Comparison of ENCODE assay signal across 1 cellular context in genomic region chr10:95475827-95476481, GRCh38.
A peak's percentile ranks its signal among the peaks of the same experiment; 100 is the strongest.
TF ChIP-seq lines count a peak whose summit lies in the region.

No MANE protein-coding gene starts in this region.

TF ChIP-seq in HepG2, 621 proteins besides CTCF, POLR2A, EP300 and RAD21 (continued from another document and continues in another):
- TF ChIP-seq ZNF563 (CRISPR knock-in tag; IDR thresholded peaks at IDR 0.05) (no peak), YEATS2 (CRISPR knock-in tag; IDR thresholded peaks at IDR 0.05; ENCODE audit: borderline replicate concordance) (no peak), ETV6 (CRISPR knock-in tag; conservative IDR thresholded peaks at IDR 0.05) (no peak), TGIF2 (CRISPR knock-in tag; IDR thresholded peaks at IDR 0.05) (no peak), NFRKB (IDR thresholded peaks at IDR 0.05) (no peak), ZNF670 (CRISPR knock-in tag; IDR thresholded peaks at IDR 0.05; ENCODE audit: borderline replicate concordance) (no peak), MEIS1 (CRISPR knock-in tag; IDR thresholded peaks at IDR 0.05; ENCODE audit: borderline replicate concordance) (peak; percentile 32; the same call in 1 of the 2 replicates), ZNF747 (CRISPR knock-in tag; IDR thresholded peaks at IDR 0.05; ENCODE audit: borderline replicate concordance) (no peak), ZNF331 (CRISPR knock-in tag; IDR thresholded peaks at IDR 0.05) (peak; percentile 74), CEBPB (IDR thresholded peaks at IDR 0.05; ENCODE audit: borderline replicate concordance, low read depth, low read length) (no peak), CBX5 (CRISPR knock-in tag; IDR thresholded peaks at IDR 0.05; ENCODE audit: borderline replicate concordance) (peak; percentile 71; the same call in 1 of the 2 replicates), NFATC3 (CRISPR knock-in tag; IDR thresholded peaks at IDR 0.05) (no peak), ATF7-NPFF (CRISPR knock-in tag; IDR thresholded peaks at IDR 0.05; ENCODE audit: low read depth) (no peak), MBNL3 (CRISPR knock-in tag; conservative IDR thresholded peaks at IDR 0.05) (no peak), ZNF30 (CRISPR knock-in tag; IDR thresholded peaks at IDR 0.05) (no peak), ZNF790 (CRISPR knock-in tag; IDR thresholded peaks at IDR 0.05; ENCODE audit: borderline replicate concordance) (no peak), KLF12 (CRISPR knock-in tag; IDR thresholded peaks at IDR 0.05; ENCODE audit: borderline replicate concordance) (no peak), ZNF660 (CRISPR knock-in tag; IDR thresholded peaks at IDR 0.05; ENCODE audit: borderline replicate concordance, low read depth) (no peak), HOXA3 (CRISPR knock-in tag; IDR thresholded peaks at IDR 0.05) (peak; percentile 71), ZNF512B (CRISPR knock-in tag; IDR thresholded peaks at IDR 0.05; ENCODE audit: borderline replicate concordance) (no peak), DDIT3 (CRISPR knock-in tag; IDR thresholded peaks at IDR 0.05) (no peak), ZBTB1 (CRISPR knock-in tag; IDR thresholded peaks at IDR 0.05; ENCODE audit: borderline replicate concordance) (no peak), FOXJ3 (CRISPR knock-in tag; IDR thresholded peaks at IDR 0.05; ENCODE audit: borderline replicate concordance) (peak; percentile 84; the same call in 1 of the 2 replicates), ZNF580 (CRISPR knock-in tag; IDR thresholded peaks at IDR 0.05; ENCODE audit: borderline replicate concordance, low read depth) (no peak), KLF16 (CRISPR knock-in tag; IDR thresholded peaks at IDR 0.05) (peak in 1 of 2 experiments; percentile 82; a peak in 1 of 4 replicates), KDM4B (CRISPR knock-in tag; IDR thresholded peaks at IDR 0.05) (0 out of 2 replicates have a peak, but pooled peaks have one; percentile 60), AHR (CRISPR knock-in tag; IDR thresholded peaks at IDR 0.05) (no peak), MBD4 (IDR thresholded peaks at IDR 0.05; ENCODE audit: borderline replicate concordance, low read length) (peak; percentile 55; the same call in 1 of the 2 replicates), JARID2 (CRISPR knock-in tag; IDR thresholded peaks at IDR 0.05; ENCODE audit: insufficient replicate concordance) (no peak), SAP130 (CRISPR knock-in tag; IDR thresholded peaks at IDR 0.05; ENCODE audit: low read depth) (peak; percentile 78), GPN1 (CRISPR knock-in tag; IDR thresholded peaks at IDR 0.05; ENCODE audit: borderline replicate concordance) (no peak), POLR2AphosphoS5 (IDR thresholded peaks at IDR 0.05; ENCODE audit: low read depth, low read length) (no peak), GMEB2 (CRISPR knock-in tag; IDR thresholded peaks at IDR 0.05; ENCODE audit: low read depth) (no peak), MEIS2 (CRISPR knock-in tag; IDR thresholded peaks at IDR 0.05) (peak; percentile 29; the same call in 1 of the 2 replicates), ZNF562 (CRISPR knock-in tag; IDR thresholded peaks at IDR 0.05; ENCODE audit: borderline replicate concordance) (no peak), ZIK1 (CRISPR knock-in tag; IDR thresholded peaks at IDR 0.05; ENCODE audit: borderline replicate concordance, low read depth) (no peak), HNRNPLL (IDR thresholded peaks at IDR 0.05; ENCODE audit: low read depth, low read length, poor library complexity, severe bottlenecking) (no peak), BORCS8-MEF2B (CRISPR knock-in tag; IDR thresholded peaks at IDR 0.05) (no peak), ZNF20 (CRISPR knock-in tag; IDR thresholded peaks at IDR 0.05) (no peak)
- TF ChIP-seq, protein P1, sequence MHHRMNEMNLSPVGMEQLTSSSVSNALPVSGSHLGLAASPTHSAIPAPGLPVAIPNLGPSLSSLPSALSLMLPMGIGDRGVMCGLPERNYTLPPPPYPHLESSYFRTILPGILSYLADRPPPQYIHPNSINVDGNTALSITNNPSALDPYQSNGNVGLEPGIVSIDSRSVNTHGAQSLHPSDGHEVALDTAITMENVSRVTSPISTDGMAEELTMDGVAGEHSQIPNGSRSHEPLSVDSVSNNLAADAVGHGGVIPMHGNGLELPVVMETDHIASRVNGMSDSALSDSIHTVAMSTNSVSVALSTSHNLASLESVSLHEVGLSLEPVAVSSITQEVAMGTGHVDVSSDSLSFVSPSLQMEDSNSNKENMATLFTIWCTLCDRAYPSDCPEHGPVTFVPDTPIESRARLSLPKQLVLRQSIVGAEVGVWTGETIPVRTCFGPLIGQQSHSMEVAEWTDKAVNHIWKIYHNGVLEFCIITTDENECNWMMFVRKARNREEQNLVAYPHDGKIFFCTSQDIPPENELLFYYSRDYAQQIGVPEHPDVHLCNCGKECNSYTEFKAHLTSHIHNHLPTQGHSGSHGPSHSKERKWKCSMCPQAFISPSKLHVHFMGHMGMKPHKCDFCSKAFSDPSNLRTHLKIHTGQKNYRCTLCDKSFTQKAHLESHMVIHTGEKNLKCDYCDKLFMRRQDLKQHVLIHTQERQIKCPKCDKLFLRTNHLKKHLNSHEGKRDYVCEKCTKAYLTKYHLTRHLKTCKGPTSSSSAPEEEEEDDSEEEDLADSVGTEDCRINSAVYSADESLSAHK (CRISPR knock-in tag; IDR thresholded peaks at IDR 0.05; ENCODE audit: borderline replicate concordance) = no peak
- TF ChIP-seq, protein P2, sequence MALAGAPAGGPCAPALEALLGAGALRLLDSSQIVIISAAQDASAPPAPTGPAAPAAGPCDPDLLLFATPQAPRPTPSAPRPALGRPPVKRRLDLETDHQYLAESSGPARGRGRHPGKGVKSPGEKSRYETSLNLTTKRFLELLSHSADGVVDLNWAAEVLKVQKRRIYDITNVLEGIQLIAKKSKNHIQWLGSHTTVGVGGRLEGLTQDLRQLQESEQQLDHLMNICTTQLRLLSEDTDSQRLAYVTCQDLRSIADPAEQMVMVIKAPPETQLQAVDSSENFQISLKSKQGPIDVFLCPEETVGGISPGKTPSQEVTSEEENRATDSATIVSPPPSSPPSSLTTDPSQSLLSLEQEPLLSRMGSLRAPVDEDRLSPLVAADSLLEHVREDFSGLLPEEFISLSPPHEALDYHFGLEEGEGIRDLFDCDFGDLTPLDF (CRISPR knock-in tag; IDR thresholded peaks at IDR 0.05) = peak; percentile 28; the same call in 1 of the 2 replicates
- TF ChIP-seq, protein P3, sequence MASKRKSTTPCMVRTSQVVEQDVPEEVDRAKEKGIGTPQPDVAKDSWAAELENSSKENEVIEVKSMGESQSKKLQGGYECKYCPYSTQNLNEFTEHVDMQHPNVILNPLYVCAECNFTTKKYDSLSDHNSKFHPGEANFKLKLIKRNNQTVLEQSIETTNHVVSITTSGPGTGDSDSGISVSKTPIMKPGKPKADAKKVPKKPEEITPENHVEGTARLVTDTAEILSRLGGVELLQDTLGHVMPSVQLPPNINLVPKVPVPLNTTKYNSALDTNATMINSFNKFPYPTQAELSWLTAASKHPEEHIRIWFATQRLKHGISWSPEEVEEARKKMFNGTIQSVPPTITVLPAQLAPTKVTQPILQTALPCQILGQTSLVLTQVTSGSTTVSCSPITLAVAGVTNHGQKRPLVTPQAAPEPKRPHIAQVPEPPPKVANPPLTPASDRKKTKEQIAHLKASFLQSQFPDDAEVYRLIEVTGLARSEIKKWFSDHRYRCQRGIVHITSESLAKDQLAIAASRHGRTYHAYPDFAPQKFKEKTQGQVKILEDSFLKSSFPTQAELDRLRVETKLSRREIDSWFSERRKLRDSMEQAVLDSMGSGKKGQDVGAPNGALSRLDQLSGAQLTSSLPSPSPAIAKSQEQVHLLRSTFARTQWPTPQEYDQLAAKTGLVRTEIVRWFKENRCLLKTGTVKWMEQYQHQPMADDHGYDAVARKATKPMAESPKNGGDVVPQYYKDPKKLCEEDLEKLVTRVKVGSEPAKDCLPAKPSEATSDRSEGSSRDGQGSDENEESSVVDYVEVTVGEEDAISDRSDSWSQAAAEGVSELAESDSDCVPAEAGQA (IDR thresholded peaks at IDR 0.05; ENCODE audit: low read depth) = no peak
- TF ChIP-seq, protein P3 (CRISPR knock-in tag; IDR thresholded peaks at IDR 0.05; ENCODE audit: borderline replicate concordance) = peak; percentile 66; the same call in 1 of the 2 replicates
- TF ChIP-seq, protein P4, sequence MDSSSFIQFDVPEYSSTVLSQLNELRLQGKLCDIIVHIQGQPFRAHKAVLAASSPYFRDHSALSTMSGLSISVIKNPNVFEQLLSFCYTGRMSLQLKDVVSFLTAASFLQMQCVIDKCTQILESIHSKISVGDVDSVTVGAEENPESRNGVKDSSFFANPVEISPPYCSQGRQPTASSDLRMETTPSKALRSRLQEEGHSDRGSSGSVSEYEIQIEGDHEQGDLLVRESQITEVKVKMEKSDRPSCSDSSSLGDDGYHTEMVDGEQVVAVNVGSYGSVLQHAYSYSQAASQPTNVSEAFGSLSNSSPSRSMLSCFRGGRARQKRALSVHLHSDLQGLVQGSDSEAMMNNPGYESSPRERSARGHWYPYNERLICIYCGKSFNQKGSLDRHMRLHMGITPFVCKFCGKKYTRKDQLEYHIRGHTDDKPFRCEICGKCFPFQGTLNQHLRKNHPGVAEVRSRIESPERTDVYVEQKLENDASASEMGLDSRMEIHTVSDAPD (CRISPR knock-in tag; IDR thresholded peaks at IDR 0.05) = no peak
- TF ChIP-seq, protein P5, sequence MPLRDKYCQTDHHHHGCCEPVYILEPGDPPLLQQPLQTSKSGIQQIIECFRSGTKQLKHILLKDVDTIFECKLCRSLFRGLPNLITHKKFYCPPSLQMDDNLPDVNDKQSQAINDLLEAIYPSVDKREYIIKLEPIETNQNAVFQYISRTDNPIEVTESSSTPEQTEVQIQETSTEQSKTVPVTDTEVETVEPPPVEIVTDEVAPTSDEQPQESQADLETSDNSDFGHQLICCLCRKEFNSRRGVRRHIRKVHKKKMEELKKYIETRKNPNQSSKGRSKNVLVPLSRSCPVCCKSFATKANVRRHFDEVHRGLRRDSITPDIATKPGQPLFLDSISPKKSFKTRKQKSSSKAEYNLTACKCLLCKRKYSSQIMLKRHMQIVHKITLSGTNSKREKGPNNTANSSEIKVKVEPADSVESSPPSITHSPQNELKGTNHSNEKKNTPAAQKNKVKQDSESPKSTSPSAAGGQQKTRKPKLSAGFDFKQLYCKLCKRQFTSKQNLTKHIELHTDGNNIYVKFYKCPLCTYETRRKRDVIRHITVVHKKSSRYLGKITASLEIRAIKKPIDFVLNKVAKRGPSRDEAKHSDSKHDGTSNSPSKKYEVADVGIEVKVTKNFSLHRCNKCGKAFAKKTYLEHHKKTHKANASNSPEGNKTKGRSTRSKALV (CRISPR knock-in tag; IDR thresholded peaks at IDR 0.05) = no peak; the same call in 1 of the 2 replicates
- TF ChIP-seq, protein P6, sequence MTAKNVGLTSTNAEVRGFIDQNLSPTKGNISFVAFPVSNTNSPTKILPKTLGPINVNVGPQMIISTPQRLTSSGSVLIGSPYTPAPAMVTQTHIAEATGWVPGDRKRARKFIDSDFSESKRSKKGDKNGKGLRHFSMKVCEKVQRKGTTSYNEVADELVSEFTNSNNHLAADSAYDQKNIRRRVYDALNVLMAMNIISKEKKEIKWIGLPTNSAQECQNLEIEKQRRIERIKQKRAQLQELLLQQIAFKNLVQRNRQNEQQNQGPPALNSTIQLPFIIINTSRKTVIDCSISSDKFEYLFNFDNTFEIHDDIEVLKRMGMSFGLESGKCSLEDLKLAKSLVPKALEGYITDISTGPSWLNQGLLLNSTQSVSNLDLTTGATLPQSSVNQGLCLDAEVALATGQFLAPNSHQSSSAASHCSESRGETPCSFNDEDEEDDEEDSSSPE (CRISPR knock-in tag; IDR thresholded peaks at IDR 0.05) = peak; percentile 30; the same call in 1 of the 2 replicates
